ENCODE assay signal across 1 cellular context in genomic region chr5:123527190-123527589, GRCh38.
TF ChIP-seq lines count a peak whose summit lies in the region.

No MANE protein-coding gene starts in this region.

TF ChIP-seq in WTC11, 78 proteins besides CTCF, POLR2A, EP300 and RAD21 (continued from another document):
- TF ChIP-seq, protein P1, sequence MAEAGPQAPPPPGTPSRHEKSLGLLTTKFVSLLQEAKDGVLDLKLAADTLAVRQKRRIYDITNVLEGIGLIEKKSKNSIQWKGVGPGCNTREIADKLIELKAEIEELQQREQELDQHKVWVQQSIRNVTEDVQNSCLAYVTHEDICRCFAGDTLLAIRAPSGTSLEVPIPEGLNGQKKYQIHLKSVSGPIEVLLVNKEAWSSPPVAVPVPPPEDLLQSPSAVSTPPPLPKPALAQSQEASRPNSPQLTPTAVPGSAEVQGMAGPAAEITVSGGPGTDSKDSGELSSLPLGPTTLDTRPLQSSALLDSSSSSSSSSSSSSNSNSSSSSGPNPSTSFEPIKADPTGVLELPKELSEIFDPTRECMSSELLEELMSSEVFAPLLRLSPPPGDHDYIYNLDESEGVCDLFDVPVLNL (CRISPR knock-in tag; IDR thresholded peaks at IDR 0.05; ENCODE audit: borderline replicate concordance, low read depth): no peak
- no peak for TF ChIP-seq FOXP4 (CRISPR knock-in tag; IDR thresholded peaks at IDR 0.05)
- TF ChIP-seq ZNF121 (CRISPR knock-in tag; IDR thresholded peaks at IDR 0.05): no peak
- TF ChIP-seq, protein P2, sequence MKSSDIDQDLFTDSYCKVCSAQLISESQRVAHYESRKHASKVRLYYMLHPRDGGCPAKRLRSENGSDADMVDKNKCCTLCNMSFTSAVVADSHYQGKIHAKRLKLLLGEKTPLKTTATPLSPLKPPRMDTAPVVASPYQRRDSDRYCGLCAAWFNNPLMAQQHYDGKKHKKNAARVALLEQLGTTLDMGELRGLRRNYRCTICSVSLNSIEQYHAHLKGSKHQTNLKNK (CRISPR knock-in tag; IDR thresholded peaks at IDR 0.05): no peak
- TF ChIP-seq KAT7 (CRISPR knock-in tag; IDR thresholded peaks at IDR 0.05; ENCODE audit: borderline replicate concordance): no peak
- TF ChIP-seq MXD4 (CRISPR knock-in tag; IDR thresholded peaks at IDR 0.05; ENCODE audit: borderline replicate concordance): no peak
- no peak for TF ChIP-seq ESRRA (CRISPR knock-in tag; IDR thresholded peaks at IDR 0.05; ENCODE audit: borderline replicate concordance)
- TF ChIP-seq ATF6 (CRISPR knock-in tag; IDR thresholded peaks at IDR 0.05): no peak
- no peak for TF ChIP-seq FOXP1 (CRISPR knock-in tag; IDR thresholded peaks at IDR 0.05; ENCODE audit: borderline replicate concordance)
- TF ChIP-seq NFE2L1 (CRISPR knock-in tag; IDR thresholded peaks at IDR 0.05): no peak
- TF ChIP-seq CDX4 (CRISPR knock-in tag; IDR thresholded peaks at IDR 0.05; ENCODE audit: borderline replicate concordance): no peak
- TF ChIP-seq E2F5 (CRISPR knock-in tag; IDR thresholded peaks at IDR 0.05): no peak
- TF ChIP-seq ATF2 (CRISPR knock-in tag; IDR thresholded peaks at IDR 0.05; ENCODE audit: borderline replicate concordance, low read depth): no peak
- no peak for TF ChIP-seq ZNF219 (CRISPR knock-in tag; IDR thresholded peaks at IDR 0.05; ENCODE audit: borderline replicate concordance)
